Comparison of ENCODE assay signal across 8 cellular contexts in the genomic region with DNA sequence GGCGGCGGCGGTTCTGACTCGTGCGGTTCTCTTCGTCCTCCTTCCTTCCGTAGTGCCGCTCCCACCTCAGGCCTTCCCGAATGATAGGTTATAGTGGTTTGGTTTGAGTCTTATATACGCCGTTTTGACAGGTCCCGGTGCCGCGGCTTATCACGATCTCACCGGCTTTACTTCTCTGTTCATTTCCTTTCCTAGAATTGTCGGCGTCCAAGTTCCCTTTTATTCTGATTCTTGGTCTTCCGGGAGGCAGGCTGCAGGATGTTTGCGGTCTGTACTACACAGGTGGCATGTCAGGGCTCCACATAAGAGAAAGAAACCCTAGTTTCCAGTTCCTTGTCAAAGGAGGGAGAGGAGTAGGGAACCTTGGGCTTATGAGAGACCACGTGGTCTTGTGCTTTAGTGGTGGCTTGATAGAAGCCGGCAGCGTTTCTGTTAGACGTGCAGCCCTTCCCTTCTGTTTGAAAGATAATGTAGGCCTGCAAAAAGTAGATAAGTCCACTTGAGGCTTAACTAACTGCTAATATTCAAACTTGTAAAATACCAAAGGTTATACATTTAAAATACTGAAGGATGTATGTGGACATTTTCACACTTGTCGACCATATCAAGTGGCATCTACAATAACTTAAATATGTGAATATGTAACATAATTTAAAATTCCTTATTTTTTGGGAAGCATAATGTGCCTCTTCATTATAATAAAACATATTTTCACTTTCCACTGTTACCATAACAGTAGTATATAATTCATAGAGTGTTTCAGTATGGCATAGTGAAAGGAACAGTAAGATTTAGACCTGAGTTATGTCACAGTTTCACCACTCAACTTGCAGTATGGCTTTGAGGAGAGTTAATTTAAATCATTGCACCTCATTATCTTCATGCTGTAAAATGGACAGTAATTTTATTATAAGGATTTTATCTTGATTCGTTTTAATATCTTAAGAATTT. TPM values are rescaled to one million over a fixed set of nuclear protein-coding genes. Genes with fewer than 3 reads are reported as not detected.
DNase-seq lines count a peak whose midpoint lies in the region; ATAC-seq, FAIRE-seq and TF ChIP-seq lines count a peak whose summit lies in the region.

No MANE protein-coding gene starts in this region.

- WGBS in body of pancreas, 2 donors, result 1% methylated on average over 26 of the region's 26 CpGs
- WGBS in small intestine, 3 donors, result 0 to 2% (median 1%) methylated on average over 26 of the region's 26 CpGs

- peaks cover 10% of the 10 kb centered on the region for H3K4me1 ChIP-seq in ES-I3 (ENCODE audit: insufficient read depth, low read length)
- peaks cover 52% of the 10 kb centered on the region for H3K4me1 ChIP-seq in body of pancreas
- peaks cover 5% of the 10 kb centered on the region for H3K4me1 ChIP-seq in iPS-18a (ENCODE audit: control insufficient read depth, low read depth, low read length)
- H3K4me1 ChIP-seq in small intestine (ENCODE audit: control insufficient read depth in 2 of 2, insufficient read depth in 1 of 2, low read depth in 1 of 2, low read length in 1 of 2), result peaks cover 3 to 5% of the 10 kb centered on the region in 2 donors

- H3K36me3 ChIP-seq in ES-I3 (ENCODE audit: insufficient read depth, low read length) (no peaks in the 10 kb centered on the region), body of pancreas (replicated peaks in 1 of 2; ENCODE audit: insufficient read depth in 1 of 2, low read depth in 2 of 2) (no peaks in the 10 kb centered on the region), iPS-18a (ENCODE audit: control insufficient read depth, low read depth, low read length) (no peaks in the 10 kb centered on the region), small intestine (ENCODE audit: control insufficient read depth in 2 of 2, insufficient read depth in 2 of 2, low read length in 2 of 2) (peaks cover 0 to 1% of the 10 kb centered on the region in 2 donors)

- H3K9me3 Mint-ChIP-seq in T-helper 1 cell treated with Interleukin-12 subunit alpha and Interleukin-12 subunit beta and Interleukin-4 antibody, amounts not matched to agents 30 μg/mL and 1 μg/mL, for 36 hours, result no peaks in the 10 kb centered on the region

- H3K27ac ChIP-seq in body of pancreas, result peak overlapping the region; percentile 80 to 95 (median 90)
- H3K27ac ChIP-seq in iPS-18a (ENCODE audit: low read length), result no peak overlapping the region
- H3K27ac ChIP-seq in small intestine (ENCODE audit: low read depth in 1 of 2, low read length in 1 of 2), result peak overlapping the region; percentile 75 to 96

- H3K9me3 ChIP-seq in ES-I3 (ENCODE audit: control insufficient read depth, insufficient read depth, low read length) (no peaks in the 10 kb centered on the region), body of pancreas (no peaks in the 10 kb centered on the region), iPS-18a (ENCODE audit: control insufficient read depth, low read depth, low read length) (no peaks in the 10 kb centered on the region), small intestine (ENCODE audit: control insufficient read depth, low read depth) (no peaks in the 10 kb centered on the region)

- no peak for TF ChIP-seq RAD21 in Ishikawa (IDR thresholded peaks at IDR 0.05; ENCODE audit: low read depth)

- no peaks in the 10 kb centered on the region for H3K27me3 ChIP-seq in body of pancreas
- H3K27me3 ChIP-seq in iPS-18a (ENCODE audit: control insufficient read depth, insufficient read depth, low read length), result no peaks in the 10 kb centered on the region
- H3K27me3 ChIP-seq in small intestine (ENCODE audit: control insufficient read depth in 2 of 2, insufficient read depth in 2 of 2, low read length in 2 of 2), result no peaks in the 10 kb centered on the region

- ATAC-seq in GM21723 (IDR thresholded peaks at IDR 0.05; ENCODE audit: unreplicated experiment) (peak; percentile 50), body of pancreas (peak; percentile 15)

- DNase-seq in body of pancreas (peak in 3 of 4 donors; percentile 16 to 55 (median 36)), small intestine (peak; percentile 66), mesenteric fat pad (ENCODE audit: low spot score) (no peak)

- no peaks in the 10 kb centered on the region for H3K27me3 Mint-ChIP-seq in T-helper 1 cell treated with Interleukin-12 subunit alpha and Interleukin-12 subunit beta and Interleukin-4 antibody, amounts not matched to agents 30 μg/mL and 1 μg/mL, for 36 hours (ENCODE audit: low read depth)

- peaks cover 46% of the 10 kb centered on the region for H3K4me1 Mint-ChIP-seq in T-helper 1 cell treated with Interleukin-12 subunit alpha and Interleukin-12 subunit beta and Interleukin-4 antibody, amounts not matched to agents 30 μg/mL and 1 μg/mL, for 36 hours (ENCODE audit: low read depth)

- FAIRE-seq in small intestine (lab: Jason Lieb, UNC), result no peak

- peak overlapping the region; percentile 94 for H3K4me3 Mint-ChIP-seq in T-helper 1 cell treated with Interleukin-12 subunit alpha and Interleukin-12 subunit beta and Interleukin-4 antibody, amounts not matched to agents 30 μg/mL and 1 μg/mL, for 36 hours

- TF ChIP-seq EP300 in Ishikawa (IDR thresholded peaks at IDR 0.05; ENCODE audit: borderline replicate concordance), result no peak

- TF ChIP-seq POLR2A in body of pancreas (IDR thresholded peaks at IDR 0.05), result no peak

- intact Hi-C loops in body of pancreas (cut with DNase I), result no loop called here

- H3K4me3 ChIP-seq in body of pancreas, result peak overlapping the region; percentile 64 to 95
- H3K4me3 ChIP-seq in iPS-18a (ENCODE audit: low read length), result peak overlapping the region; percentile 93
- peak overlapping the region; percentile 64 to 97 for H3K4me3 ChIP-seq in small intestine (ENCODE audit: low read depth in 1 of 2, low read length in 2 of 2)

- peak overlapping the region; percentile 98 for H3K27ac Mint-ChIP-seq in T-helper 1 cell treated with Interleukin-12 subunit alpha and Interleukin-12 subunit beta and Interleukin-4 antibody, amounts not matched to agents 30 μg/mL and 1 μg/mL, for 36 hours

- TF ChIP-seq CTCF in body of pancreas (IDR thresholded peaks at IDR 0.05), result no peak

- H3K36me3 Mint-ChIP-seq in T-helper 1 cell treated with Interleukin-12 subunit alpha and Interleukin-12 subunit beta and Interleukin-4 antibody, amounts not matched to agents 30 μg/mL and 1 μg/mL, for 36 hours (ENCODE audit: low read depth), result peaks cover 29% of the 10 kb centered on the region

- H3K9ac ChIP-seq in ES-I3 (ENCODE audit: low read depth, low read length), result peak overlapping the region; percentile 72
- H3K9ac ChIP-seq in iPS-18a (ENCODE audit: low read length), result peak overlapping the region; percentile 52

TF ChIP-seq in Ishikawa, 13 proteins besides CTCF, POLR2A, EP300 and RAD21:
- TF ChIP-seq REST (IDR thresholded peaks at IDR 0.05; ENCODE audit: low read depth) (0 out of 2 replicates have a peak, but pooled peaks have one; percentile 0), TEAD4 (IDR thresholded peaks at IDR 0.05) (no peak), EGR1 (IDR thresholded peaks at IDR 0.05) (no peak), TAF1 (IDR thresholded peaks at IDR 0.05; ENCODE audit: low read depth) (no peak), YY1 (IDR thresholded peaks at IDR 0.05; ENCODE audit: low read depth) (no peak), CREB1 (IDR thresholded peaks at IDR 0.05; ENCODE audit: low read depth) (no peak), ZBTB7A (IDR thresholded peaks at IDR 0.05; ENCODE audit: low read depth) (no peak), FOXM1 (IDR thresholded peaks at IDR 0.05; ENCODE audit: borderline replicate concordance, low read depth) (no peak)
- TF ChIP-seq, protein P1, sequence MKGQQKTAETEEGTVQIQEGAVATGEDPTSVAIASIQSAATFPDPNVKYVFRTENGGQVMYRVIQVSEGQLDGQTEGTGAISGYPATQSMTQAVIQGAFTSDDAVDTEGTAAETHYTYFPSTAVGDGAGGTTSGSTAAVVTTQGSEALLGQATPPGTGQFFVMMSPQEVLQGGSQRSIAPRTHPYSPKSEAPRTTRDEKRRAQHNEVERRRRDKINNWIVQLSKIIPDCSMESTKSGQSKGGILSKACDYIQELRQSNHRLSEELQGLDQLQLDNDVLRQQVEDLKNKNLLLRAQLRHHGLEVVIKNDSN (IDR thresholded peaks at IDR 0.05), result peak; percentile 88
- TF ChIP-seq, protein P2, sequence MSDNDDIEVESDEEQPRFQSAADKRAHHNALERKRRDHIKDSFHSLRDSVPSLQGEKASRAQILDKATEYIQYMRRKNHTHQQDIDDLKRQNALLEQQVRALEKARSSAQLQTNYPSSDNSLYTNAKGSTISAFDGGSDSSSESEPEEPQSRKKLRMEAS (IDR thresholded peaks at IDR 0.05), result peak; percentile 84

RNA-seq across cellular contexts. Expression of gene USP15, which starts 0.8 kb away (rescaled TPM):
- total RNA-seq in body of pancreas (10 to 100 TPM; 47.5 to 57.4 TPM), mesenteric fat pad (78.9 TPM)
- 10 to 100 TPM; 33.9 to 60.8 (median 54.6) TPM for polyA plus RNA-seq in small intestine
